1 cellular context compared by ENCODE assay signal in the genomic region with DNA sequence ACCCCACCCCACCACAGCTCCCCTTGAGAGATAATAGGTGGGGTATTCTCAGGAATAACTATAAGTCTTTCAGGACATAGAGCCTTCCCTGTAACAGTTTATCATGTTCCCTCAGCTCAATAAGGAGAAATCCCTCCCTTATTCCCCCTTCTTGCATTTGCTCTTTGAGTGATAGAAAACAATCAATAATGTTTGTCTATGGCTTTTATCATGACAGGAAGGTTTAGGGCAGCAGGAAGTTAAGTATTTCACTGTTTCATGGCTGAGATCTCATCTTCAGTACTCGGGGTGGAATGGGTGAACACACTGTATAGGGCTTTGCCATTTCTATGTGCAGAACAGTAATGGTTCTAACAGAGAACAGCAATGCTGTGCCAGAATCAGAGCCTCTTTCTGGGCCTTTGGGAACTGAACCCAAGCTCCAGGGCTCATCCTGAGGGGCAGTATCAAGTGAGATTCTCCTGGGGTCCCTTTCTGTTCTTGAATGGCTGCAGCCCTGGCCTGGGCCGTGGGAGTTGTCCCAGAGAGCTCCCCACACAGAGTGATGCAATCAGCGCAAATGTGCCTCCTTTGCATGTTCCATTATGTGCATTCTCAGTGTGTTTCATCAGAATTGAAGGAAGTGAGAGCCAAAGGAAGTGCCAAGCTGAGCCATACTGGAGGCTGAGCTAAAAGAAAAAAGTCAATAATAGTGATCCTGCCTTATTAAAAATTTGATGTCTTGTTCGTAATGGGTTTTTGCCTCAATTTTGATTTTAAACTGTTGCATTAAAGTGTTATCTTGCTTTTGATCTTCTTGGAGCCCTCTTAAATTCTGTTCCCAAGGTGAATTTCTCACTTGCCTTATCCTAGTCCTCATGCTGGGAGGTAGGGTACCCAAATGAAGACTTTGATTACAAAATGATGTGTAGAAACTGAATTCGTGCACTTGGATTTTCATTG.
TF ChIP-seq lines count a peak whose summit lies in the region.

No MANE protein-coding gene starts in this region.

TF ChIP-seq in K562, 482 proteins besides CTCF, POLR2A, EP300 and RAD21 (continued from another document and continues in another):
- TF ChIP-seq, protein P1, sequence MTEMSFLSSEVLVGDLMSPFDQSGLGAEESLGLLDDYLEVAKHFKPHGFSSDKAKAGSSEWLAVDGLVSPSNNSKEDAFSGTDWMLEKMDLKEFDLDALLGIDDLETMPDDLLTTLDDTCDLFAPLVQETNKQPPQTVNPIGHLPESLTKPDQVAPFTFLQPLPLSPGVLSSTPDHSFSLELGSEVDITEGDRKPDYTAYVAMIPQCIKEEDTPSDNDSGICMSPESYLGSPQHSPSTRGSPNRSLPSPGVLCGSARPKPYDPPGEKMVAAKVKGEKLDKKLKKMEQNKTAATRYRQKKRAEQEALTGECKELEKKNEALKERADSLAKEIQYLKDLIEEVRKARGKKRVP (CRISPR knock-in tag; IDR thresholded peaks at IDR 0.05) = peak; percentile 99
- TF ChIP-seq FOSL1 (tag; conservative IDR thresholded peaks at IDR 0.05) (peak; percentile 40), RBM25 (IDR thresholded peaks at IDR 0.05; ENCODE audit: low read depth, low read length, severe bottlenecking) (no peak), ZNF263 (CRISPR knock-in tag; IDR thresholded peaks at IDR 0.05; ENCODE audit: borderline replicate concordance) (no peak), ARID3A (IDR thresholded peaks at IDR 0.05; ENCODE audit: borderline replicate concordance, low read depth, low read length) (0 out of 2 replicates have a peak, but pooled peaks have one; percentile 20), ETV5 (CRISPR knock-in tag; IDR thresholded peaks at IDR 0.05; ENCODE audit: low read depth) (peak; percentile 72; the same call in 1 of the 2 replicates), ID3 (CRISPR knock-in tag; IDR thresholded peaks at IDR 0.05) (no peak), ID3 (tag; IDR thresholded peaks at IDR 0.05) (peak; percentile 62), ARID2 (IDR thresholded peaks at IDR 0.05) (no peak), BRD4 (IDR thresholded peaks at IDR 0.05) (peak; percentile 81; the same call in 1 of the 2 replicates), SPI1 (IDR thresholded peaks at IDR 0.05; ENCODE audit: borderline replicate concordance, low read depth, low read length) (peak; percentile 19; the same call in 1 of the 2 replicates), EGR1 (conservative IDR thresholded peaks at IDR 0.05) (peak; percentile 39; the same call in 1 of the 2 replicates), NEUROD1 (IDR thresholded peaks at IDR 0.05; ENCODE audit: borderline replicate concordance, low read depth, low read length, partially characterized antibody) (peak; percentile 52), ATF3 (IDR thresholded peaks at IDR 0.05) (peak; percentile 99), ATF3 (CRISPR knock-in tag; conservative IDR thresholded peaks at IDR 0.05) (no peak; the same call in 1 of the 2 replicates), COPS2 (conservative IDR thresholded peaks at IDR 0.05) (no peak), YY1 (IDR thresholded peaks at IDR 0.05; ENCODE audit: borderline replicate concordance in 1 of 3, control insufficient read depth in 1 of 3, extremely low read depth in 1 of 3, insufficient read depth in 3 of 3, insufficient read length in 1 of 3, insufficient replicate concordance in 2 of 3, low read depth in 1 of 3, low read length in 2 of 3) (peak in 1 of 3 experiments; percentile 37), ZNF583 (CRISPR knock-in tag; IDR thresholded peaks at IDR 0.05) (peak; percentile 89), TCF3 (CRISPR knock-in tag; IDR thresholded peaks at IDR 0.05) (peak; percentile 52), ESRRA (IDR thresholded peaks at IDR 0.05; ENCODE audit: borderline replicate concordance, low read depth) (0 out of 2 replicates have a peak, but pooled peaks have one; percentile 31), ELF2 (CRISPR knock-in tag; IDR thresholded peaks at IDR 0.05) (0 out of 2 replicates have a peak, but pooled peaks have one; percentile 17), ZNF766 (CRISPR knock-in tag; conservative IDR thresholded peaks at IDR 0.05) (peak; percentile 87), TEAD4 (IDR thresholded peaks at IDR 0.05; ENCODE audit: low read length) (peak; percentile 65), TEAD4 (CRISPR knock-in tag; IDR thresholded peaks at IDR 0.05; ENCODE audit: borderline replicate concordance) (no peak), TOE1 (IDR thresholded peaks at IDR 0.05; ENCODE audit: borderline replicate concordance) (0 out of 2 replicates have a peak, but pooled peaks have one; percentile 26), TOE1 (CRISPR knock-in tag; IDR thresholded peaks at IDR 0.05; ENCODE audit: borderline replicate concordance, low read depth) (no peak), AFF1 (IDR thresholded peaks at IDR 0.05; ENCODE audit: low read depth in 1 of 2, partially characterized antibody in 2 of 2) (peak in 1 of 2 experiments; percentile 69), ARID1B (IDR thresholded peaks at IDR 0.05) (peak; percentile 66; the same call in 1 of the 2 replicates), TAL1 (IDR thresholded peaks at IDR 0.05) (no peak), BACH1 (tag; IDR thresholded peaks at IDR 0.05) (peak; percentile 89), ATF7 (IDR thresholded peaks at IDR 0.05) (peak; percentile 94), KLF6 (CRISPR knock-in tag; IDR thresholded peaks at IDR 0.05; ENCODE audit: borderline replicate concordance) (peak; percentile 66; the same call in 1 of the 2 replicates), TFAP4 (CRISPR knock-in tag; IDR thresholded peaks at IDR 0.05; ENCODE audit: borderline replicate concordance) (peak; percentile 31; the same call in 1 of the 2 replicates), DMBX1 (CRISPR knock-in tag; IDR thresholded peaks at IDR 0.05; ENCODE audit: borderline replicate concordance) (peak; percentile 91), ZNF324 (CRISPR knock-in tag; IDR thresholded peaks at IDR 0.05) (no peak), ZNF395 (CRISPR knock-in tag; IDR thresholded peaks at IDR 0.05) (peak; percentile 26; the same call in 1 of the 2 replicates), MCM5 (IDR thresholded peaks at IDR 0.05; ENCODE audit: low read depth) (no peak), SMAD3 (CRISPR knock-in tag; conservative IDR thresholded peaks at IDR 0.05) (peak; percentile 80; the same call in 1 of the 2 replicates), CREB1 (IDR thresholded peaks at IDR 0.05) (no peak), CREB1 (CRISPR knock-in tag; IDR thresholded peaks at IDR 0.05) (no peak), CHD1 (IDR thresholded peaks at IDR 0.05; ENCODE audit: low read length) (no peak), KDM2B (CRISPR knock-in tag; IDR thresholded peaks at IDR 0.05) (no peak), ELF1 (tag; IDR thresholded peaks at IDR 0.05) (peak; percentile 28; the same call in 1 of the 2 replicates), ZNF311 (CRISPR knock-in tag; IDR thresholded peaks at IDR 0.05) (peak; percentile 86), NFRKB (IDR thresholded peaks at IDR 0.05; ENCODE audit: low read depth) (peak; percentile 87), EP400 (IDR thresholded peaks at IDR 0.05) (peak; percentile 89)
- TF ChIP-seq, protein P2, sequence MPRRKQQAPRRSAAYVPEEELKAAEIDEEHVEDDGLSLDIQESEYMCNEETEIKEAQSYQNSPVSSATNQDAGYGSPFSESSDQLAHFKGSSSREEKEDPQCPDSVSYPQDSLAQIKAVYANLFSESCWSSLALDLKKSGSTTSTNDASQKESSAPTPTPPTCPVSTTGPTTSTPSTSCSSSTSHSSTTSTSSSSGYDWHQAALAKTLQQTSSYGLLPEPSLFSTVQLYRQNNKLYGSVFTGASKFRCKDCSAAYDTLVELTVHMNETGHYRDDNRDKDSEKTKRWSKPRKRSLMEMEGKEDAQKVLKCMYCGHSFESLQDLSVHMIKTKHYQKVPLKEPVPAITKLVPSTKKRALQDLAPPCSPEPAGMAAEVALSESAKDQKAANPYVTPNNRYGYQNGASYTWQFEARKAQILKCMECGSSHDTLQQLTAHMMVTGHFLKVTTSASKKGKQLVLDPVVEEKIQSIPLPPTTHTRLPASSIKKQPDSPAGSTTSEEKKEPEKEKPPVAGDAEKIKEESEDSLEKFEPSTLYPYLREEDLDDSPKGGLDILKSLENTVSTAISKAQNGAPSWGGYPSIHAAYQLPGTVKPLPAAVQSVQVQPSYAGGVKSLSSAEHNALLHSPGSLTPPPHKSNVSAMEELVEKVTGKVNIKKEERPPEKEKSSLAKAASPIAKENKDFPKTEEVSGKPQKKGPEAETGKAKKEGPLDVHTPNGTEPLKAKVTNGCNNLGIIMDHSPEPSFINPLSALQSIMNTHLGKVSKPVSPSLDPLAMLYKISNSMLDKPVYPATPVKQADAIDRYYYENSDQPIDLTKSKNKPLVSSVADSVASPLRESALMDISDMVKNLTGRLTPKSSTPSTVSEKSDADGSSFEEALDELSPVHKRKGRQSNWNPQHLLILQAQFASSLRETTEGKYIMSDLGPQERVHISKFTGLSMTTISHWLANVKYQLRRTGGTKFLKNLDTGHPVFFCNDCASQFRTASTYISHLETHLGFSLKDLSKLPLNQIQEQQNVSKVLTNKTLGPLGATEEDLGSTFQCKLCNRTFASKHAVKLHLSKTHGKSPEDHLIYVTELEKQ (CRISPR knock-in tag; IDR thresholded peaks at IDR 0.05) = no peak
